Comparison of ENCODE assay signal across 9 cellular contexts in the genomic region with DNA sequence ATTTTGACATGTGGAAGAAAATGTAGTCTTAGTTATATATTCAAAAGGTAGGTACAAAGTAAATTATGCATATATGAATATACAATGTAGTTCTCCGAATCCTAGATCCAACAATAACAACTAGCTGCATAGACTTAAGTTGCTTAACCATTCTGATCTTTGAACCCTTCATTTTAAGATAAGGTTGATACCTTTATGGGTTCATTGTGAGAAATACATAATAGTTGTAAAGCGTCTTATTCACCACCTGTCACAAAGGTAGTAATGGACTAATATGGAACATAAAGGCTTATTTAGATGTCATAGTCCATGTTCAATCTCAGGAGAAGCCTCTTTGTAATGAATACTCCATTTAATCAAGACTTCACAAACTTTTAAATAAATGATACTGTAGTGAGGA.
"Had no signal": no experiment of that assay in that cellular context is flagged by ENCODE, and none has a peak within 500 bp of the region (broad histone marks: within the 10 kb centered on the region; RNA-seq: fewer than 3 reads in every experiment).

No MANE protein-coding gene starts in this region.

- ATAC-seq: GM23338, HCT116, K562 had no signal

- H3K27ac ChIP-seq: HL-60 had no signal

- FAIRE-seq: H1, H54, K562 had no signal

- H3K4me3 ChIP-seq: GM23338, K562 had no signal

- DNase-seq: H9, HFFc6, IMR-90 had no signal
